24 cellular contexts compared by ENCODE assay signal in the genomic region with DNA sequence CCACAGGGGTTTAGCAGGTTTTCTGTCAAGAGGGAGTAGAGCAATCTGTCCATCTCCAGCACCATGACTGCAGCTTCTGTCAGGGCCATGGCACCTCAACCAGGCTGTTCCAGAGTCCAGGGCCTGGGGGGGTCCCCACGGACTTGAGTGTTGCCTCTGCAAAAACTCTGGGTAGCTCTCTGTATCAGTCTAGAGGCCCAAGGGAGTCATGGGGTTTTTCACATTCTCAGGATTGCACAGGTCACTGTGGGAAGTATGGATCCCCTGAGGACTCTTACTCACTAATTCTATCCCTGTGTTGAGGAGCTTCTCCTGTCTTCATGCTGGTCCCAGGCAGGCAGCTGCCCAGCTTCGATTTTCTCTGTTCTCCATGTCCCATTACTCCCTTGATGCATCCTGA.
"Had no signal": no experiment of that assay in that cellular context is flagged by ENCODE, and none has a peak within 500 bp of the region (broad histone marks: within the 10 kb centered on the region; RNA-seq: fewer than 3 reads in every experiment).

No MANE protein-coding gene starts in this region.

- H3K4me2 ChIP-seq: neural progenitor cell had no signal

- H3K4me1 ChIP-seq: neural progenitor cell, parathyroid adenoma, psoas muscle, right lobe of liver, sigmoid colon, stomach, thyroid gland, tibial nerve, upper lobe of right lung, uterus had no signal

- H3K79me2 ChIP-seq: parathyroid adenoma had no signal

- FAIRE-seq: small intestine had no signal

- ATAC-seq: naive thymus-derived CD4-positive, alpha-beta T cell; natural killer cell; psoas muscle; right cardiac atrium; right lobe of liver; stimulated activated effector memory CD8-positive, alpha-beta T cell treated with anti-CD3 and anti-CD28 coated beads, Interleukin-12 subunit alpha, Interleukin-12 subunit beta, amount 100 ng/mL, for 72 hours; stimulated activated naive B cell treated with anti-CD40 and anti-IgM and Interleukin-4, amounts not matched to agents 10 μg/mL and 1 μg/mL and 100 μg/mL, for 72 hours had no signal

- DNase-seq: naive thymus-derived CD4-positive, alpha-beta T cell; natural killer cell; occipital lobe; ovary; psoas muscle; right cardiac atrium; sigmoid colon; small intestine; stimulated activated CD4-positive, alpha-beta T cell treated with anti-CD3 and anti-CD28 coated beads, Interleukin-15, amount 100 ng/mL, for 24 hours; stimulated activated CD4-positive, alpha-beta T cell treated with anti-CD3 and anti-CD28 coated beads, Interleukin-2, amount 100 ng/mL, for 24 hours; stimulated activated CD4-positive, alpha-beta T cell treated with anti-CD3 and anti-CD28 coated beads, Interleukin-2, amount 100 ng/mL, for 48 hours; stimulated activated CD4-positive, alpha-beta T cell treated with anti-CD3 and anti-CD28 coated beads, Interleukin-4, amount 100 ng/mL, for 24 hours; stimulated activated naive B cell treated with anti-CD40 and anti-IgM and Interleukin-4, amounts not matched to agents 10 μg/mL and 1 μg/mL and 100 μg/mL, for 72 hours; stimulated activated naive CD4-positive, alpha-beta T cell treated with Interleukin-2 at 50 U/mL for 16 hours; upper lobe of right lung; uterus had no signal

- H3K4me3 ChIP-seq: neural progenitor cell, ovary, psoas muscle, right lobe of liver, sigmoid colon, stomach, thoracic aorta, thyroid gland, tibial nerve, upper lobe of right lung, uterus had no signal

- H3K27me3 ChIP-seq: neural progenitor cell, ovary, right lobe of liver, sigmoid colon, stomach, thyroid gland, tibial nerve, upper lobe of right lung, uterus had no signal

- H3K36me3 ChIP-seq: neural progenitor cell, ovary, right lobe of liver, sigmoid colon, stomach, thoracic aorta, thyroid gland, tibial nerve, upper lobe of right lung, uterus had no signal

- H3K9me3 ChIP-seq: ovary, psoas muscle, right lobe of liver, sigmoid colon, stomach, thoracic aorta, thyroid gland, upper lobe of right lung, uterus had no signal

- H3K27ac ChIP-seq: neural progenitor cell, ovary, parathyroid adenoma, psoas muscle, right lobe of liver, sigmoid colon, thoracic aorta, thyroid gland, tibial nerve, upper lobe of right lung, uterus had no signal

- H2AFZ ChIP-seq: neural progenitor cell, parathyroid adenoma had no signal

- H3K9ac ChIP-seq: neural progenitor cell, parathyroid adenoma had no signal
